Comparison of ENCODE assay signal across 19 cellular contexts in the genomic region with DNA sequence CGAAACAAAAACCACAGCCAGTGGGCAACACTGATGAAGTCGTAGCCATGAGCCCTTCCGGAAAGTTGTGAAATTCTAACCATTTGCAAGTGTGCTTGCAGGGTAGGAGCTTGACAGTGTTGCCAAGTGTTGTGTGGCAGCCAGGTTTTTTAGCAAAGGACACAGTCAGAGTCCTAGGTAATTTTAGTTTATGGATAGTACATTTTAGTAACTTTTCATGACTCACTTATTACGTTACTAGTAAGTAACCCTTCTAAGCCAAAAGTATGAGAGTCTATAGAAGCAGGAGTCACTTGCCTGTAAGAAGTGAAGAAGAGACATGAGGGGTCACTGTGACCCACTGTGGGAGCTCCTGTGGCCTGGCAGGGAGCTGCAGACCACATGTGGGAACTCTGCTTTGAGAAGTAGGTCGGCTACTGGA. TPM values are rescaled to one million over a fixed set of nuclear protein-coding genes. Genes with fewer than 3 reads are reported as not detected.
DNase-seq lines count a peak whose midpoint lies in the region; ATAC-seq and TF ChIP-seq lines count a peak whose summit lies in the region.
"Had no signal": no experiment of that assay in that cellular context is flagged by ENCODE, and none has a peak within 500 bp of the region (broad histone marks: within the 10 kb centered on the region; RNA-seq: fewer than 3 reads in every experiment).

No MANE protein-coding gene starts in this region.

- H3K4me3 ChIP-seq in IMR-90 (ENCODE audit: insufficient read depth, low read depth, low read length), result no peak overlapping the region
- H3K4me3 ChIP-seq: heart left ventricle, stomach had no signal

- BruUV-seq in IMR-90 (replicated peaks; lab: Mats Ljungman, UMichigan), result no TSS peak

- no peaks in the 10 kb centered on the region for H3K36me3 ChIP-seq in IMR-90 (ENCODE audit: control insufficient read depth, insufficient read depth, low read length)
- H3K36me3 ChIP-seq: heart left ventricle, stomach had no signal

- no peak overlapping the region for H4K91ac ChIP-seq in IMR-90 (ENCODE audit: insufficient read depth, low read depth, low read length)

- no peaks in the 10 kb centered on the region for H3K4me1 ChIP-seq in IMR-90 (ENCODE audit: control insufficient read depth, insufficient read depth, low read length)
- H3K4me1 ChIP-seq: parathyroid adenoma, stomach had no signal

- H3K9me3 ChIP-seq in IMR-90 (ENCODE audit: control insufficient read depth, insufficient read depth, low read length), result no peaks in the 10 kb centered on the region
- H3K9me3 ChIP-seq: heart left ventricle, stomach had no signal

- H3K4me3 Mint-ChIP-seq in stimulated activated memory B cell treated with anti-CD40 and anti-IgM and Interleukin-4, amounts not matched to agents 10 μg/mL and 1 μg/mL and 100 μg/mL, for 72 hours, result no peak overlapping the region
- no peak overlapping the region for H3K4me3 Mint-ChIP-seq in activated naive CD8-positive, alpha-beta T cell treated with anti-CD3 and anti-CD28 coated beads, Interleukin-2, amount 50 U/mL, for 24 hours
- H3K4me3 Mint-ChIP-seq in activated CD8-positive, alpha-beta T cell treated with anti-CD3 and anti-CD28 coated beads for 36 hours, result no peak overlapping the region
- H3K4me3 Mint-ChIP-seq: activated CD4-positive, alpha-beta T cell treated with anti-CD3 and anti-CD28 coated beads, Interleukin-2, amount 10 ng/mL, durations not matched to agents 7 days and 5 days; activated T-cell treated with anti-CD3 and anti-CD28 coated beads, Interleukin-2, amount 50 U/mL, for 4 hours; T-helper 2 cell treated with Interferon-gamma antibody and Interleukin-4, amounts not matched to agents 5 μg/mL and 100 μg/mL, for 36 hours had no signal

- no peak overlapping the region for H3K4ac ChIP-seq in IMR-90 (ENCODE audit: low read depth, low read length)

- H3K27ac Mint-ChIP-seq in stimulated activated memory B cell treated with anti-CD40 and anti-IgM and Interleukin-4, amounts not matched to agents 10 μg/mL and 1 μg/mL and 100 μg/mL, for 72 hours, result no peak overlapping the region
- H3K27ac Mint-ChIP-seq in activated naive CD8-positive, alpha-beta T cell treated with anti-CD3 and anti-CD28 coated beads, Interleukin-2, amount 50 U/mL, for 24 hours, result no peak overlapping the region
- no peak overlapping the region for H3K27ac Mint-ChIP-seq in activated CD8-positive, alpha-beta T cell treated with anti-CD3 and anti-CD28 coated beads for 36 hours
- H3K27ac Mint-ChIP-seq: activated CD4-positive, alpha-beta T cell treated with anti-CD3 and anti-CD28 coated beads, Interleukin-2, amount 10 ng/mL, durations not matched to agents 7 days and 5 days; T-helper 2 cell treated with Interferon-gamma antibody and Interleukin-4, amounts not matched to agents 5 μg/mL and 100 μg/mL, for 36 hours had no signal

- TF ChIP-seq RAD21 in IMR-90 (IDR thresholded peaks at IDR 0.05; ENCODE audit: low read length), result no peak

- H3K4me2 ChIP-seq in IMR-90 (ENCODE audit: low read depth, low read length), result no peak overlapping the region

- H2AFZ ChIP-seq in IMR-90 (replicated peaks; ENCODE audit: low read length, poor library complexity), result no peak overlapping the region
- H2AFZ ChIP-seq: parathyroid adenoma had no signal

- H2BK20ac ChIP-seq in IMR-90 (ENCODE audit: low read depth, low read length), result no peak overlapping the region

- no peak overlapping the region for H2AK9ac ChIP-seq in IMR-90 (replicated peaks; ENCODE audit: low read depth, low read length, poor library complexity)

- H2BK120ac ChIP-seq in IMR-90 (ENCODE audit: low read depth, low read length), result no peak overlapping the region

- H3K27ac ChIP-seq in IMR-90 (ENCODE audit: insufficient read depth, low read length), result no peak overlapping the region
- H3K27ac ChIP-seq: heart left ventricle, parathyroid adenoma, RWPE1, stomach had no signal

- no peak for TF ChIP-seq POLR2A in IMR-90 (IDR thresholded peaks at IDR 0.05; ENCODE audit: low read depth, low read length)

- no peak for TF ChIP-seq CTCF in IMR-90 (conservative IDR thresholded peaks at IDR 0.05; ENCODE audit: low read depth, low read length)
- TF ChIP-seq CTCF in activated CD8-positive, alpha-beta T cell treated with anti-CD3 and anti-CD28 coated beads for 36 hours (IDR thresholded peaks at IDR 0.05), result no peak

- WGBS in IMR-90 (ENCODE audit: extremely low coverage in 2 of 2, insufficient read length in 1 of 2), 2 experiments, result no CpG with 5 or more reads among the region's 5 CpGs

- no peak overlapping the region for H2BK15ac ChIP-seq in IMR-90 (ENCODE audit: low read depth, low read length)

- intact Hi-C loops in IMR-90 (cut with micrococcal nuclease), result no loop called here
- intact Hi-C loops in activated CD8-positive, alpha-beta T cell treated with anti-CD3 and anti-CD28 coated beads for 36 hours (cut with micrococcal nuclease), result no loop called here

- no peak overlapping the region for H2AK5ac ChIP-seq in IMR-90 (ENCODE audit: low read depth, low read length)

- dilution Hi-C loops in IMR-90 (cut with HindIII; ENCODE audit: low sequenced_read_pairs, unreplicated experiment), result no loop called here

- CTCF ChIA-PET in IMR-90 (lab: Yijun Ruan, JAX), result no interaction called here
- CTCF ChIA-PET in activated CD8-positive, alpha-beta T cell treated with anti-CD3 and anti-CD28 coated beads for 36 hours (lab: Charles Lee), result no interaction called here

- H3K9me3 Mint-ChIP-seq in stimulated activated memory B cell treated with anti-CD40 and anti-IgM and Interleukin-4, amounts not matched to agents 10 μg/mL and 1 μg/mL and 100 μg/mL, for 72 hours, result no peaks in the 10 kb centered on the region
- H3K9me3 Mint-ChIP-seq in activated naive CD8-positive, alpha-beta T cell treated with anti-CD3 and anti-CD28 coated beads, Interleukin-2, amount 50 U/mL, for 24 hours, result no peaks in the 10 kb centered on the region
- H3K9me3 Mint-ChIP-seq in activated CD8-positive, alpha-beta T cell treated with anti-CD3 and anti-CD28 coated beads for 36 hours, result no peaks in the 10 kb centered on the region
- H3K9me3 Mint-ChIP-seq: activated CD4-positive, alpha-beta T cell treated with anti-CD3 and anti-CD28 coated beads, Interleukin-2, amount 10 ng/mL, durations not matched to agents 7 days and 5 days; activated T-cell treated with anti-CD3 and anti-CD28 coated beads, Interleukin-2, amount 50 U/mL, for 4 hours; T-helper 2 cell treated with Interferon-gamma antibody and Interleukin-4, amounts not matched to agents 5 μg/mL and 100 μg/mL, for 36 hours had no signal

- H3K9ac ChIP-seq in IMR-90 (ENCODE audit: low read depth, low read length), result no peak overlapping the region
- H3K9ac ChIP-seq: parathyroid adenoma had no signal

- H3K14ac ChIP-seq in IMR-90 (replicated peaks; ENCODE audit: low read depth, low read length), result no peak overlapping the region

- H4K20me1 ChIP-seq in IMR-90 (ENCODE audit: insufficient read depth, low read length), result no peaks in the 10 kb centered on the region

- peak; percentile 6 for DNase-seq in IMR-90
- DNase-seq in RPMI7951 (ENCODE audit: low read depth), result peak; percentile 16
- peak; percentile 73 for DNase-seq in fibroblast of gingiva (ENCODE audit: low read depth)
- DNase-seq in activated naive CD8-positive, alpha-beta T cell treated with anti-CD3 and anti-CD28 coated beads, Interleukin-2, amount 50 U/mL, for 24 hours, result no peak
- no peak for DNase-seq in T-helper 2 cell
- no peak for DNase-seq in activated naive CD4-positive, alpha-beta T cell treated with Interleukin-2 at 50 U/mL for 16 hours
- no peak for DNase-seq in activated CD8-positive, alpha-beta T cell treated with anti-CD3 and anti-CD28 coated beads for 36 hours
- DNase-seq: activated CD4-positive, alpha-beta T cell treated with anti-CD3 and anti-CD28 coated beads, Interleukin-2, amount 10 ng/mL, durations not matched to agents 7 days and 5 days; activated T-cell treated with anti-CD3 and anti-CD28 coated beads, Interleukin-2, amount 50 U/mL, for 4 hours; DND-41; heart left ventricle; NCI-H146; NCI-H510A; stomach had no signal

- H3K79me1 ChIP-seq in IMR-90 (ENCODE audit: low read depth in 1 of 2, low read length in 2 of 2), result no peaks in the 10 kb centered on the region

- H3K36me3 Mint-ChIP-seq in stimulated activated memory B cell treated with anti-CD40 and anti-IgM and Interleukin-4, amounts not matched to agents 10 μg/mL and 1 μg/mL and 100 μg/mL, for 72 hours, result no peaks in the 10 kb centered on the region
- H3K36me3 Mint-ChIP-seq in activated naive CD8-positive, alpha-beta T cell treated with anti-CD3 and anti-CD28 coated beads, Interleukin-2, amount 50 U/mL, for 24 hours (ENCODE audit: low read depth), result no peaks in the 10 kb centered on the region
- H3K36me3 Mint-ChIP-seq in activated CD8-positive, alpha-beta T cell treated with anti-CD3 and anti-CD28 coated beads for 36 hours (ENCODE audit: low read depth), result no peaks in the 10 kb centered on the region
- H3K36me3 Mint-ChIP-seq: CD14-positive monocyte had no signal

- H2BK5ac ChIP-seq in IMR-90 (ENCODE audit: low read depth, low read length, poor library complexity, severe bottlenecking), result no peak overlapping the region

- no peaks in the 10 kb centered on the region for H3K9me1 ChIP-seq in IMR-90 (ENCODE audit: insufficient read depth, low read length)

- no peak overlapping the region for H4K8ac ChIP-seq in IMR-90 (ENCODE audit: low read depth in 2 of 2, low read length in 2 of 2)

- H3K56ac ChIP-seq in IMR-90 (ENCODE audit: extremely low read depth, insufficient read depth, low read length), result no peak overlapping the region

- POLR2A ChIA-PET in IMR-90 (lab: Charles Lee; ENCODE audit: unreplicated experiment), result no interaction called here
- POLR2A ChIA-PET in activated CD8-positive, alpha-beta T cell treated with anti-CD3 and anti-CD28 coated beads for 36 hours (lab: Charles Lee), result no interaction called here

- no peaks in the 10 kb centered on the region for H3K4me1 Mint-ChIP-seq in stimulated activated memory B cell treated with anti-CD40 and anti-IgM and Interleukin-4, amounts not matched to agents 10 μg/mL and 1 μg/mL and 100 μg/mL, for 72 hours
- H3K4me1 Mint-ChIP-seq in activated naive CD8-positive, alpha-beta T cell treated with anti-CD3 and anti-CD28 coated beads, Interleukin-2, amount 50 U/mL, for 24 hours, result no peaks in the 10 kb centered on the region
- H3K4me1 Mint-ChIP-seq in activated CD8-positive, alpha-beta T cell treated with anti-CD3 and anti-CD28 coated beads for 36 hours (ENCODE audit: low read depth), result no peaks in the 10 kb centered on the region
- H3K4me1 Mint-ChIP-seq: activated CD4-positive, alpha-beta T cell treated with anti-CD3 and anti-CD28 coated beads, Interleukin-2, amount 10 ng/mL, durations not matched to agents 7 days and 5 days had no signal

- no peak for ATAC-seq in IMR-90 (ENCODE audit: low read depth)
- ATAC-seq in stimulated activated memory B cell treated with anti-CD40 and anti-IgM and Interleukin-4, amounts not matched to agents 10 μg/mL and 1 μg/mL and 100 μg/mL, for 72 hours, result peak; percentile 16
- no peak for ATAC-seq in activated naive CD8-positive, alpha-beta T cell treated with anti-CD3 and anti-CD28 coated beads, Interleukin-2, amount 50 U/mL, for 24 hours
- no peak for ATAC-seq in activated CD8-positive, alpha-beta T cell treated with anti-CD3 and anti-CD28 coated beads for 36 hours
- ATAC-seq: activated T-cell treated with anti-CD3 and anti-CD28 coated beads, Interleukin-2, amount 50 U/mL, for 4 hours; heart left ventricle had no signal

- H4K5ac ChIP-seq in IMR-90 (ENCODE audit: low read depth, low read length), result no peak overlapping the region

- H3K27me3 ChIP-seq in IMR-90 (ENCODE audit: control insufficient read depth, insufficient read depth, low read length), result peaks cover 19% of the 10 kb centered on the region

- peaks cover 27% of the 10 kb centered on the region for H3K27me3 Mint-ChIP-seq in stimulated activated memory B cell treated with anti-CD40 and anti-IgM and Interleukin-4, amounts not matched to agents 10 μg/mL and 1 μg/mL and 100 μg/mL, for 72 hours
- peaks cover 9% of the 10 kb centered on the region for H3K27me3 Mint-ChIP-seq in activated naive CD8-positive, alpha-beta T cell treated with anti-CD3 and anti-CD28 coated beads, Interleukin-2, amount 50 U/mL, for 24 hours
- peaks cover 2% of the 10 kb centered on the region for H3K27me3 Mint-ChIP-seq in activated CD8-positive, alpha-beta T cell treated with anti-CD3 and anti-CD28 coated beads for 36 hours

- H3K23ac ChIP-seq in IMR-90 (ENCODE audit: low read depth, low read length), result no peak overlapping the region

- no peak overlapping the region for H3K18ac ChIP-seq in IMR-90 (ENCODE audit: low read depth, low read length)

- in situ Hi-C loops in IMR-90 (cut with MboI; ENCODE audit: low sequenced_read_pairs), result no loop called here

RNA-seq across cellular contexts. Expression of a gene that starts 54.8 kb away (rescaled TPM):
- total RNA-seq in IMR-90 (2012; rRNA removed), result 48.0 and 53.2 TPM in 2 replicates
- 56.1 and 62.8 TPM in 2 replicates for polyA plus RNA-seq in IMR-90 (2012; rRNA removed)
- 34.3 and 54.9 TPM in 2 replicates for polyA plus RNA-seq in IMR-90 (2012; cell fraction: cytosol; rRNA removed)
- polyA plus RNA-seq in IMR-90 (2012; cell fraction: nucleus; rRNA removed; ENCODE audit: low replicate concordance), result 111 and 118 TPM in 2 replicates
- total RNA-seq in RPMI7951 (2014; rRNA removed; shearing (Covaris generic)), result 74.2 and 76.3 TPM in 2 replicates
- 10 to 100 TPM; 63.7 to 65.1 TPM for total RNA-seq in activated CD8-positive, alpha-beta T cell treated with anti-CD3 and anti-CD28 coated beads for 36 hours

Comparison
In these comparisons a context has a peak if more than half of its experiments do, and no peak if none do; other contexts are left out.
1. DNase-seq: peak in IMR-90 (single experiment), RPMI7951 (single experiment) and fibroblast of gingiva (single experiment); none in activated naive CD8-positive, alpha-beta T cell treated with anti-CD3 and anti-CD28 coated beads, Interleukin-2, amount 50 U/mL, for 24 hours (single experiment), T-helper 2 cell (0 of 5), activated naive CD4-positive, alpha-beta T cell treated with Interleukin-2 at 50 U/mL for 16 hours (single experiment) and activated CD8-positive, alpha-beta T cell treated with anti-CD3 and anti-CD28 coated beads for 36 hours (single experiment).